Comparison of ENCODE assay signal across 22 cellular contexts in genomic region chr11:120798854-120799253, GRCh38.
A peak's percentile ranks its signal among the peaks of the same experiment; 100 is the strongest.
DNase-seq lines count a peak whose midpoint lies in the region; ATAC-seq and TF ChIP-seq lines count a peak whose summit lies in the region.
"Had no signal": no experiment of that assay in that cellular context is flagged by ENCODE, and none has a peak within 500 bp of the region (broad histone marks: within the 10 kb centered on the region; RNA-seq: fewer than 3 reads in every experiment).

No MANE protein-coding gene starts in this region.

- peaks cover 11% of the 10 kb centered on the region for H3K27me3 ChIP-seq in HCT116 (ENCODE audit: insufficient read depth, low read length)
- H3K27me3 ChIP-seq: SJSA1 had no signal

- RAD21 ChIA-PET in HCT116 (lab: Charles Lee; ENCODE audit: low non-redundant PET in 1 of 2, low total read pairs in 2 of 2, uncharacterized antibody in 2 of 2, unreplicated experiment in 2 of 2): no interaction called here

- H3K9me3 ChIP-seq in HCT116 (ENCODE audit: control insufficient read depth in 1 of 2, insufficient read depth in 1 of 2, low read depth in 1 of 2, low read length in 2 of 2): no peaks in the 10 kb centered on the region
- H3K9me3 ChIP-seq: SJSA1 had no signal

- H3K27ac ChIP-seq in HCT116 (ENCODE audit: low read depth, low read length): no peak overlapping the region
- H3K27ac ChIP-seq: KMS-11, SJSA1 had no signal

- intact Hi-C loops in HCT116 (cut with micrococcal nuclease): no loop called here

- no peak for ATAC-seq in HCT116
- ATAC-seq in WTC11: peak; percentile 36; the same call in 1 of the 2 replicates
- no peak for ATAC-seq in effector memory CD8-positive, alpha-beta T cell (replicated peaks)
- ATAC-seq: Right ventricle myocardium inferior had no signal

- H3K36me3 Mint-ChIP-seq in WTC11: no peaks in the 10 kb centered on the region
- H3K36me3 Mint-ChIP-seq in effector memory CD8-positive, alpha-beta T cell (ENCODE audit: insufficient read depth): peaks cover 3% of the 10 kb centered on the region
- H3K36me3 Mint-ChIP-seq: CD14-positive monocyte had no signal

- no peak overlapping the region for H2AFZ ChIP-seq in HCT116 (ENCODE audit: low read depth, low read length, poor library complexity, severe bottlenecking)

- no peak overlapping the region for H3K9ac ChIP-seq in HCT116 (ENCODE audit: low read length)
- H3K9ac ChIP-seq: KMS-11 had no signal

- H3K36me3 ChIP-seq in HCT116 (ENCODE audit: control insufficient read depth in 1 of 2, insufficient read depth in 2 of 2, low read length in 2 of 2): no peaks in the 10 kb centered on the region
- H3K36me3 ChIP-seq: SJSA1 had no signal

- no peak overlapping the region for H3K4me2 ChIP-seq in HCT116 (ENCODE audit: low read length)
- H3K4me2 ChIP-seq: KMS-11 had no signal

- H3K79me2 ChIP-seq in HCT116 (ENCODE audit: insufficient read depth, low read length): no peaks in the 10 kb centered on the region

- no peak overlapping the region for H3K4me3 ChIP-seq in HCT116 (replicated peaks in 1 of 2; ENCODE audit: low read depth in 1 of 2, low read length in 2 of 2)
- H3K4me3 ChIP-seq: SJSA1 had no signal

- H3K4me3 Mint-ChIP-seq in WTC11: no peak overlapping the region
- H3K4me3 Mint-ChIP-seq in effector memory CD8-positive, alpha-beta T cell: no peak overlapping the region
- H3K4me3 Mint-ChIP-seq: B cell, CD14-positive monocyte, HFFc6 had no signal

- TF ChIP-seq CTCF in HCT116 (IDR thresholded peaks at IDR 0.05 in 2 of 3, conservative IDR thresholded peaks at IDR 0.05 in 1 of 3; ENCODE audit: borderline replicate concordance in 1 of 3, insufficient read depth in 1 of 3, low read depth in 2 of 3, low read length in 2 of 3): no peak
- TF ChIP-seq CTCF in WTC11 (IDR thresholded peaks at IDR 0.05): no peak

- peak; percentile 47 for DNase-seq in D341Med (ENCODE audit: low spot score)
- DNase-seq in HCT116 (ENCODE audit: low read depth, low spot score): no peak
- no peak for DNase-seq in WTC11 (ENCODE audit: low spot score)
- DNase-seq in iPS-NIHi7 (ENCODE audit: extremely low spot score): peak; percentile 39
- no peak for DNase-seq in activated CD4-positive, alpha-beta T cell treated with anti-CD3 and anti-CD28 coated beads, Interleukin-2, amount 50 U/mL, for 48 hours
- DNase-seq in mucosa of gallbladder (ENCODE audit: low spot score): no peak
- DNase-seq in effector memory CD8-positive, alpha-beta T cell: no peak
- DNase-seq: DMS53, GF-D8, GOT3, HFFc6, IMR-90, NCI-H1105, NCI-H2029 treated with DMSO at 0.1 percent for 48 hours, NCI-H2171, NCI-H345, NCI-H524 treated with DMSO at 0.1 percent for 48 hours had no signal

- H3K4me1 Mint-ChIP-seq in WTC11: peaks cover 7% of the 10 kb centered on the region
- peaks cover 3% of the 10 kb centered on the region in 2 donors for H3K4me1 Mint-ChIP-seq in effector memory CD8-positive, alpha-beta T cell (ENCODE audit: low read depth in 2 of 2)
- H3K4me1 Mint-ChIP-seq: B cell, CD14-positive monocyte had no signal

- no peak for TF ChIP-seq POLR2A in HCT116 (IDR thresholded peaks at IDR 0.05; ENCODE audit: borderline replicate concordance, extremely low read depth, insufficient read depth, insufficient read length)

- peaks cover 9 to 12% of the 10 kb centered on the region in 2 experiments; a peak in 3 of 4 replicates for H3K4me1 ChIP-seq in HCT116 (ENCODE audit: control insufficient read depth in 1 of 2, insufficient read depth in 2 of 2, low read length in 2 of 2)
- H3K4me1 ChIP-seq: SJSA1 had no signal

- no peaks in the 10 kb centered on the region for H3K9me3 Mint-ChIP-seq in WTC11
- H3K9me3 Mint-ChIP-seq in effector memory CD8-positive, alpha-beta T cell: no peaks in the 10 kb centered on the region
- H3K9me3 Mint-ChIP-seq: CD14-positive monocyte, HFFc6 had no signal

- no peak overlapping the region for H3K27ac Mint-ChIP-seq in WTC11
- peak overlapping the region in 1 of 2 donors; percentile 56 for H3K27ac Mint-ChIP-seq in effector memory CD8-positive, alpha-beta T cell
- H3K27ac Mint-ChIP-seq: B cell, HFFc6 had no signal

- no peaks in the 10 kb centered on the region for H3K9me2 ChIP-seq in HCT116 (ENCODE audit: insufficient read depth)

- CTCF ChIA-PET in HCT116 (lab: Charles Lee) (no interaction called here), WTC11 (lab: Charles Lee) (interaction anchor here (1.0 kb wide), 3 partner anchors 103 to 154 kb away, joined by 3 to 5 read pairs (median 4); no protein-coding TSS in a partner anchor)

- POLR2A ChIA-PET in HCT116 (lab: Charles Lee): no interaction called here
- POLR2A ChIA-PET in WTC11 (lab: Charles Lee): no interaction called here

- H3K27me3 Mint-ChIP-seq in WTC11 (ENCODE audit: low read depth): peaks cover 8% of the 10 kb centered on the region
- peaks cover 5 to 48% of the 10 kb centered on the region in 2 donors for H3K27me3 Mint-ChIP-seq in effector memory CD8-positive, alpha-beta T cell

- no peak for TF ChIP-seq RAD21 in HCT116 (IDR thresholded peaks at IDR 0.05; ENCODE audit: low read depth)

- no TSS peak for BruUV-seq in HCT116 (replicated peaks; lab: Mats Ljungman, UMichigan)

- H4K20me1 ChIP-seq in HCT116 (ENCODE audit: insufficient read depth): no peaks in the 10 kb centered on the region

TF ChIP-seq in HCT116, 20 proteins besides CTCF, POLR2A, EP300 and RAD21:
- no peak for TF ChIP-seq ZBTB33 (IDR thresholded peaks at IDR 0.05; ENCODE audit: extremely low read depth, insufficient replicate concordance, low read length)
- TF ChIP-seq TCF7L2 (IDR thresholded peaks at IDR 0.05; ENCODE audit: borderline replicate concordance, extremely low read depth, insufficient read depth, insufficient read length): peak; percentile 57
- no peak for TF ChIP-seq EZH2phosphoT487 (IDR thresholded peaks at IDR 0.05; ENCODE audit: borderline replicate concordance)

TF ChIP-seq in WTC11, 78 proteins besides CTCF, POLR2A, EP300 and RAD21 (continues in another document):
- TF ChIP-seq NFYB (CRISPR knock-in tag; conservative IDR thresholded peaks at IDR 0.05; ENCODE audit: low read depth) (no peak), NFE2L1 (CRISPR knock-in tag; IDR thresholded peaks at IDR 0.05) (no peak), ZNF232 (CRISPR knock-in tag; IDR thresholded peaks at IDR 0.05) (no peak), AFF4 (CRISPR knock-in tag; IDR thresholded peaks at IDR 0.05; ENCODE audit: borderline replicate concordance) (no peak), NFATC4 (CRISPR knock-in tag; IDR thresholded peaks at IDR 0.05) (no peak), GRHL2 (CRISPR knock-in tag; IDR thresholded peaks at IDR 0.05; ENCODE audit: insufficient replicate concordance, severe bottlenecking) (no peak), RELA (CRISPR knock-in tag; IDR thresholded peaks at IDR 0.05; ENCODE audit: borderline replicate concordance) (no peak), ATF1 (CRISPR knock-in tag; IDR thresholded peaks at IDR 0.05) (no peak)
- TF ChIP-seq, protein P1, sequence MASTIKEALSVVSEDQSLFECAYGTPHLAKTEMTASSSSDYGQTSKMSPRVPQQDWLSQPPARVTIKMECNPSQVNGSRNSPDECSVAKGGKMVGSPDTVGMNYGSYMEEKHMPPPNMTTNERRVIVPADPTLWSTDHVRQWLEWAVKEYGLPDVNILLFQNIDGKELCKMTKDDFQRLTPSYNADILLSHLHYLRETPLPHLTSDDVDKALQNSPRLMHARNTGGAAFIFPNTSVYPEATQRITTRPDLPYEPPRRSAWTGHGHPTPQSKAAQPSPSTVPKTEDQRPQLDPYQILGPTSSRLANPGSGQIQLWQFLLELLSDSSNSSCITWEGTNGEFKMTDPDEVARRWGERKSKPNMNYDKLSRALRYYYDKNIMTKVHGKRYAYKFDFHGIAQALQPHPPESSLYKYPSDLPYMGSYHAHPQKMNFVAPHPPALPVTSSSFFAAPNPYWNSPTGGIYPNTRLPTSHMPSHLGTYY (CRISPR knock-in tag; IDR thresholded peaks at IDR 0.05): no peak
- TF ChIP-seq, protein P2, sequence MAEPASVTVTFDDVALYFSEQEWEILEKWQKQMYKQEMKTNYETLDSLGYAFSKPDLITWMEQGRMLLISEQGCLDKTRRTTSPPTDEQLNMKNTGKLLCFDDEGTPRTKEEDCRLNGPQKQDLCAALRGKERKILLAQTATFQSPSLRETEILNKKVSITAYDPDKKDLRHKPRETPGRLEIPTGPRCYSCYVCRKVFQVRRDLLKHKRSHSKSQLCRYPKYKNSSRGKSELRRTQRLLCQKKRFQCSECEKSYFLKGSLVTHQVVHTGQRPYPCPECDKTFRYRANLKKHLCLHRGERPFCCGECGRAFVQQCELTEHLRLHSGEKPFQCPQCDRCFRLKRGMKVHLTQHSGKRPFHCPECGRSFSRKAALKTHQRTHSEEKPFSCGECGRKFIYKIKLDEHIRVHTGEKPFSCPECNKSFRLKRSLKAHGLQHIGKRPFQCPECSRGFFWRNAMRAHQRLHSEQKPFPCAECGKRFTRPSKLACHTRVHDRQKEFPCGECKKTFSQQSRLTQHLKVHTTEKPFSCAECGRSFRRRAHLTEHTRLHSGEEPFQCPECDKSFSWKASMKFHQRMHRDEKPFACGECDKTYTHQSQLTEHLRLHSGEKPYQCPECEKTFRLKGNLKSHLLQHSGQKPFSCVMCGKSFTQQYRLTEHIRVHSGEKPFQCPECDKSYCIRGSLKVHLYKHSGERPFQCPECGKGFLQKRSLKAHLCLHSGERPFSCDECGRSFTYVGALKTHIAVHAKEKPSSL (CRISPR knock-in tag; conservative IDR thresholded peaks at IDR 0.05): no peak

Comparison
In these comparisons a context has a peak if more than half of its experiments do, and no peak if none do; other contexts are left out.
1. DNase-seq: peak in D341Med (single experiment) and iPS-NIHi7 (single experiment); none in HCT116 (single experiment), WTC11 (single experiment), activated CD4-positive, alpha-beta T cell treated with anti-CD3 and anti-CD28 coated beads, Interleukin-2, amount 50 U/mL, for 48 hours (0 of 2), mucosa of gallbladder (single experiment) and effector memory CD8-positive, alpha-beta T cell (0 of 3).